Comparison of ENCODE assay signal across 18 cellular contexts in the genomic region with DNA sequence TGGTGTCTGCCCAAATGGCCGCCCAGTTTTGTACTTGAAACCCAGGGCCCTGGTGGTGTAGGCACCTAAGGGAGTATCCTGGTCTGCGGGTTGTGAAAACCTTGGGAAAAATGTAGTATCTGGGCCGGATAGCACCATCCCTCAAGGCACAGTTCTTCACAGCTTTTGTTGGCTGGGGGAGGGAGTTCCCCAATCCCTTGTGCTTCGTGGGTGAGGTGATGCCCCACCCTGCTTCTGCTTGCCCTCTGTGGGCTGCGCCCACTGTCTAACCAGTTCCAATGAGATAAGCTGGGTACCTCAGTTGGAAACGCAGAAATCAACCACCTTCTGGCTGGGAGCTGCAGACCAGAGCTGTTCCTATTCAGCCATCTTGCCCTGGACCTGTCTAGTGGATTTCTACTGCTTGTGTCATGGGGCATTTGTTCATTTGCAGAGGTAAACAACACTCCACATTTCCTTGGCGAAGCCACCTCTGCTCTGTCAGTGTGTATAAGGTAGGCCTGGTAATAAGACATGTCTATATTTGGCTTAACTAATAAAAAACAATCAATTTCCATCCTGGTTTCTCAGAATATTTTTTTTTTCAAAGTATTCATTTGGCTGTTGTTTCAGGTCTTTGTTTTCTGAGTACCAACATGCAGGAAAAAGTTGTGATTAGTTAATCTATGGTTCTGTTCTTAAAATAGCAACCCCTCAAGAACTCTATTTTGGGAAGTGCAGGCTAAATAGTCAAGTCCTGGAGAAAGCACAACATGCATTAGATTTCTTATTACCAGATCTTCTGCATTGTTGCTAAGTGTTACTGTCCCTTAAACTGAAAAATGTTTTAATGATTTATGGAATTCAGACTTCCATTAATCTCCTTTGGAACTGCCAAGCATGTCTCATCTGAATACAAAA.
"Had no signal": no experiment of that assay in that cellular context is flagged by ENCODE, and none has a peak within 500 bp of the region (broad histone marks: within the 10 kb centered on the region; RNA-seq: fewer than 3 reads in every experiment).

No MANE protein-coding gene starts in this region.

- H3K27ac ChIP-seq: adrenal gland, sigmoid colon, transverse colon had no signal

- H3K9me3 ChIP-seq: adrenal gland, transverse colon had no signal

- H3K36me3 Mint-ChIP-seq: naive thymus-derived CD8-positive, alpha-beta T cell; WTC11 had no signal

- H3K27me3 Mint-ChIP-seq: naive thymus-derived CD8-positive, alpha-beta T cell; progenitor cell of endocrine pancreas had no signal

- DNase-seq: activated CD4-positive, alpha-beta T cell treated with anti-CD3 and anti-CD28 coated beads, Interleukin-2, amount 50 U/mL, for 1 hour; activated naive CD4-positive, alpha-beta T cell treated with anti-CD3 and anti-CD28 coated beads, Interleukin-2, amount 50 U/mL, for 16 hours; activated T-cell treated with anti-CD3 and anti-CD28 coated beads, Interleukin-2, amount 50 U/mL, for 1 hour; adrenal gland; cerebellar nuclear complex; dermis blood vessel endothelial cell; naive thymus-derived CD8-positive, alpha-beta T cell; occipital lobe; sigmoid colon; stimulated activated CD4-positive, alpha-beta T cell treated with anti-CD3 and anti-CD28 coated beads, Interleukin-12 subunit alpha, Interleukin-12 subunit beta, amount 100 ng/mL, for 4 hours; stimulated activated naive CD4-positive, alpha-beta T cell; substantia nigra; SW 1271; T1000; transverse colon had no signal

- H3K4me3 Mint-ChIP-seq: naive thymus-derived CD8-positive, alpha-beta T cell; WTC11 had no signal

- H3K4me1 ChIP-seq: adrenal gland, transverse colon had no signal

- H3K36me3 ChIP-seq: adrenal gland, sigmoid colon, transverse colon had no signal

- H3K4me1 Mint-ChIP-seq: naive thymus-derived CD8-positive, alpha-beta T cell had no signal

- H3K27me3 ChIP-seq: adrenal gland, sigmoid colon, transverse colon had no signal

- H3K4me3 ChIP-seq: adrenal gland, lung, sigmoid colon, transverse colon had no signal

- H3K27ac Mint-ChIP-seq: naive thymus-derived CD8-positive, alpha-beta T cell; progenitor cell of endocrine pancreas; WTC11 had no signal
